9 cellular contexts compared by ENCODE assay signal in genomic region chr15:40398413-40398873, GRCh38. TPM values are rescaled to one million over a fixed set of nuclear protein-coding genes. Genes with fewer than 3 reads are reported as not detected.
A peak's percentile ranks its signal among the peaks of the same experiment; 100 is the strongest.
DNase-seq lines count a peak whose midpoint lies in the region; ATAC-seq and TF ChIP-seq lines count a peak whose summit lies in the region.
"Had no signal": no experiment of that assay in that cellular context is flagged by ENCODE, and none has a peak within 500 bp of the region (broad histone marks: within the 10 kb centered on the region; RNA-seq: fewer than 3 reads in every experiment).

No MANE protein-coding gene starts in this region.

- H3K9me3 ChIP-seq in CD4-positive, alpha-beta T cell (ENCODE audit: control insufficient read depth, low read length), result no peaks in the 10 kb centered on the region
- H3K9me3 ChIP-seq in Caco-2 (no peaks in the 10 kb centered on the region), gastroesophageal sphincter (no peaks in the 10 kb centered on the region)

- no peak for TF ChIP-seq POLR2A in gastroesophageal sphincter (IDR thresholded peaks at IDR 0.05)

- BruUV-seq in Caco-2 (replicated peaks; lab: Mats Ljungman, UMichigan), result no TSS peak

- no peak for TF ChIP-seq CTCF in CD4-positive, alpha-beta T cell (IDR thresholded peaks at IDR 0.05)
- TF ChIP-seq CTCF in Caco-2 (IDR thresholded peaks at IDR 0.05; ENCODE audit: insufficient read depth in 1 of 2, low read depth in 1 of 2, low read length in 1 of 2, severe bottlenecking in 1 of 2, unreplicated experiment in 1 of 2), result no peak
- no peak for TF ChIP-seq CTCF in gastroesophageal sphincter (IDR thresholded peaks at IDR 0.05)

- H3K9me3 Mint-ChIP-seq in CD4-positive, alpha-beta T cell, result no peaks in the 10 kb centered on the region
- no peaks in the 10 kb centered on the region for H3K9me3 Mint-ChIP-seq in activated naive CD8-positive, alpha-beta T cell (ENCODE audit: low read depth)
- H3K9me3 Mint-ChIP-seq in Caco-2 (ENCODE audit: unreplicated experiment), result no peaks in the 10 kb centered on the region

- H3K36me3 Mint-ChIP-seq in CD4-positive, alpha-beta T cell (ENCODE audit: low read depth), result peaks cover 11% of the 10 kb centered on the region
- no peaks in the 10 kb centered on the region for H3K36me3 Mint-ChIP-seq in activated naive CD8-positive, alpha-beta T cell
- H3K36me3 Mint-ChIP-seq in Caco-2 (ENCODE audit: insufficient read depth, unreplicated experiment), result peaks cover 20% of the 10 kb centered on the region

- no peaks in the 10 kb centered on the region for H3K27me3 ChIP-seq in CD4-positive, alpha-beta T cell (ENCODE audit: control insufficient read depth, insufficient read depth, low read length)
- no peaks in the 10 kb centered on the region for H3K27me3 ChIP-seq in Caco-2 (replicated peaks; ENCODE audit: control insufficient read depth, insufficient read depth, low read length)
- no peaks in the 10 kb centered on the region for H3K27me3 ChIP-seq in gastroesophageal sphincter

- POLR2A ChIA-PET in CD4-positive, alpha-beta T cell (lab: Charles Lee), result interaction anchor here (1.5 to 2.6 kb wide), 3 partner anchors 8 to 30 kb away, joined by 3 to 11 read pairs (median 9); partner anchors contain the start of genes IVD and KNSTRN
- POLR2A ChIA-PET in Caco-2 (lab: Charles Lee), result no interaction called here

- WGBS in gastroesophageal sphincter (ENCODE audit: low coverage in 1 of 2), 2 donors, result 69 to 84% methylated on average over 3 to 4 of the region's 4 CpGs

- H3K4me1 ChIP-seq in Caco-2 (no peaks in the 10 kb centered on the region), gastroesophageal sphincter (no peaks in the 10 kb centered on the region)

- TF ChIP-seq EP300 in gastroesophageal sphincter (IDR thresholded peaks at IDR 0.05), result no peak

- H3K4me1 Mint-ChIP-seq in CD4-positive, alpha-beta T cell (ENCODE audit: low read depth), result peaks cover 18% of the 10 kb centered on the region
- peaks cover 17% of the 10 kb centered on the region for H3K4me1 Mint-ChIP-seq in activated naive CD8-positive, alpha-beta T cell (ENCODE audit: low read depth)
- no peaks in the 10 kb centered on the region for H3K4me1 Mint-ChIP-seq in Caco-2 (ENCODE audit: low read depth, unreplicated experiment)

- CTCF ChIA-PET in CD4-positive, alpha-beta T cell (lab: Charles Lee), result no interaction called here
- CTCF ChIA-PET in Caco-2 (lab: Charles Lee), result interaction anchor here (1.2 kb wide), 1 partner anchor 9 kb away, joined by 3 read pairs; no protein-coding TSS in a partner anchor

- H3K4me3 ChIP-seq in Caco-2 (ENCODE audit: low read depth, low read length) (no peak overlapping the region), gastroesophageal sphincter (no peak overlapping the region)

- no peaks in the 10 kb centered on the region for H3K27me3 Mint-ChIP-seq in CD4-positive, alpha-beta T cell
- H3K27me3 Mint-ChIP-seq in activated naive CD8-positive, alpha-beta T cell, result no peaks in the 10 kb centered on the region
- no peaks in the 10 kb centered on the region for H3K27me3 Mint-ChIP-seq in Caco-2 (ENCODE audit: insufficient read depth, unreplicated experiment)

- ATAC-seq in CD4-positive, alpha-beta T cell (ENCODE audit: poor library complexity), result peak; percentile 71
- ATAC-seq in GM19328 (IDR thresholded peaks at IDR 0.05; ENCODE audit: unreplicated experiment), result peak; percentile 76
- ATAC-seq in HG03575 (IDR thresholded peaks at IDR 0.05; ENCODE audit: extremely low read depth, insufficient number of reproducible peaks, low FRiP score, unreplicated experiment), result peak; percentile 54
- ATAC-seq in gastroesophageal sphincter, result no peak

- H3K4me3 Mint-ChIP-seq in CD4-positive, alpha-beta T cell, result peak overlapping the region; percentile 47
- H3K4me3 Mint-ChIP-seq in activated naive CD8-positive, alpha-beta T cell, result peak overlapping the region; percentile 51
- H3K4me3 Mint-ChIP-seq in Caco-2 (ENCODE audit: unreplicated experiment), result no peak overlapping the region

- peak overlapping the region; percentile 31 for H3K27ac Mint-ChIP-seq in CD4-positive, alpha-beta T cell
- H3K27ac Mint-ChIP-seq in activated naive CD8-positive, alpha-beta T cell, result peak overlapping the region; percentile 59
- no peak overlapping the region for H3K27ac Mint-ChIP-seq in Caco-2 (ENCODE audit: unreplicated experiment)

- H3K36me3 ChIP-seq in Caco-2 (ENCODE audit: control insufficient read depth, insufficient read depth, low read length) (no peaks in the 10 kb centered on the region), gastroesophageal sphincter (peaks cover 0 to 11% of the 10 kb centered on the region in 2 donors)

- intact Hi-C loops in CD4-positive, alpha-beta T cell (cut with DNase I, micrococcal nuclease), result no loop called here
- intact Hi-C loops in Caco-2 (cut with micrococcal nuclease; ENCODE audit: unreplicated experiment), result no loop called here

- no peak overlapping the region for H3K27ac ChIP-seq in CD4-positive, alpha-beta T cell (ENCODE audit: low read depth, low read length)
- no peak overlapping the region for H3K27ac ChIP-seq in gastroesophageal sphincter

- DNase-seq in CD4-positive, alpha-beta T cell, result no peak
- no peak for DNase-seq in stimulated activated CD4-positive, alpha-beta T cell treated with anti-CD3 and anti-CD28 coated beads, Interleukin-1b, Interleukin-23, amount 100 ng/mL, for 48 hours
- DNase-seq in Caco-2 (no peak), NCI-H2029 treated with DMSO at 0.1 percent for 48 hours (lab: John Stamatoyannopoulos, UW) (no peak)

RNA-seq across cellular contexts. Expression of gene IVD, which starts 7.2 kb away (rescaled TPM):
- 10 to 100 TPM; 30.7 to 31.9 TPM for total RNA-seq in CD4-positive, alpha-beta T cell
- 74.5 and 76.6 TPM in 2 replicates for total RNA-seq in Caco-2 (2022)
- 10 to 100 TPM; 26.1 to 80.2 (median 50.1) TPM for total RNA-seq in gastroesophageal sphincter

RNA-seq across cellular contexts. Expression of gene KNSTRN, which starts 15.9 kb away (rescaled TPM):
- total RNA-seq in CD4-positive, alpha-beta T cell, result 1 to 10 TPM; 2.8 to 3.0 TPM
- total RNA-seq in Caco-2 (2022) (67.5 and 74.7 TPM in 2 replicates), gastroesophageal sphincter (10 to 100 TPM in 2 of 4 donors, 1 to 10 TPM in 2; 7.2 to 16.2 (median 9.9) TPM)

RNA-seq across cellular contexts. Expression of gene DISP2, which starts 40.4 kb away (rescaled TPM):
- under 1 TPM; 0.03 to 0.06 TPM for total RNA-seq in CD4-positive, alpha-beta T cell
- total RNA-seq in Caco-2 (2022) (4.6 and 6.3 TPM in 2 replicates), gastroesophageal sphincter (under 1 TPM; 0.07 to 0.19 (median 0.15) TPM)

RNA-seq across cellular contexts. Expression of gene BAHD1, which starts 42.3 kb away (rescaled TPM):
- 10 to 100 TPM; 20.3 to 21.5 TPM for total RNA-seq in CD4-positive, alpha-beta T cell
- total RNA-seq in Caco-2 (2022), result 25.9 and 28.1 TPM in 2 replicates
- total RNA-seq in gastroesophageal sphincter, result 10 to 100 TPM; 19.0 to 26.2 (median 22.8) TPM

RNA-seq across cellular contexts. Expression of gene PHGR1, which starts 47.6 kb away (rescaled TPM):
- total RNA-seq in CD4-positive, alpha-beta T cell, result not detected
- 67.9 and 103 TPM in 2 replicates for total RNA-seq in Caco-2 (2022)
- total RNA-seq in gastroesophageal sphincter, result not detected
- total RNA-seq: RPMI7951 had no signal
